ENCODE assay signal across 31 cellular contexts in genomic region chr2:226578373-226578772, GRCh38.
DNase-seq lines count a peak whose midpoint lies in the region; ATAC-seq and TF ChIP-seq lines count a peak whose summit lies in the region.
"Had no signal": no experiment of that assay in that cellular context is flagged by ENCODE, and none has a peak within 500 bp of the region (broad histone marks: within the 10 kb centered on the region; RNA-seq: fewer than 3 reads in every experiment).

No MANE protein-coding gene starts in this region.

- H3K9me3 Mint-ChIP-seq in activated T-helper 17 cell treated with anti-CD3 and anti-CD28 coated beads, Interleukin-2, amount 50 U/mL, for 72 hours = no peaks in the 10 kb centered on the region
- H3K9me3 Mint-ChIP-seq in neural progenitor cell = peaks cover 5% of the 10 kb centered on the region
- peaks cover 0 to 1% of the 10 kb centered on the region in 2 donors for H3K9me3 Mint-ChIP-seq in effector memory CD8-positive, alpha-beta T cell
- H3K9me3 Mint-ChIP-seq: activated CD4-positive, alpha-beta T cell treated with anti-CD3 and anti-CD28 coated beads, Interleukin-2, amount 10 ng/mL, durations not matched to agents 7 days and 5 days; activated naive CD8-positive, alpha-beta T cell treated with anti-CD3 and anti-CD28 coated beads, Interleukin-2, amount 50 U/mL, for 24 hours; endodermal cell; IgD-negative memory B cell; T-helper 2 cell treated with Interferon-gamma antibody and Interleukin-4, amounts not matched to agents 5 μg/mL and 100 μg/mL, for 36 hours had no signal

- TF ChIP-seq POLR2A in NB4 (IDR thresholded peaks at IDR 0.05; ENCODE audit: extremely low read depth, insufficient read length) = no peak

- H3K4me3 ChIP-seq in NB4 (ENCODE audit: low read depth, low read length) (no peak overlapping the region), neural progenitor cell (no peak overlapping the region)
- H3K4me3 ChIP-seq: heart left ventricle, skin epidermis, upper lobe of left lung had no signal

- H3F3A ChIP-seq in neural progenitor cell (ENCODE audit: low read depth) = no peaks in the 10 kb centered on the region

- H3K4me1 Mint-ChIP-seq in activated T-helper 17 cell treated with anti-CD3 and anti-CD28 coated beads, Interleukin-2, amount 50 U/mL, for 72 hours = no peaks in the 10 kb centered on the region
- no peaks in the 10 kb centered on the region for H3K4me1 Mint-ChIP-seq in neural progenitor cell
- H3K4me1 Mint-ChIP-seq in effector memory CD8-positive, alpha-beta T cell (ENCODE audit: low read depth in 2 of 2) = no peaks in the 10 kb centered on the region
- H3K4me1 Mint-ChIP-seq: activated CD4-positive, alpha-beta T cell treated with anti-CD3 and anti-CD28 coated beads, Interleukin-2, amount 10 ng/mL, durations not matched to agents 7 days and 5 days; activated naive CD8-positive, alpha-beta T cell treated with anti-CD3 and anti-CD28 coated beads, Interleukin-2, amount 50 U/mL, for 24 hours; central memory CD8-positive, alpha-beta T cell had no signal

- H3K36me3 Mint-ChIP-seq in activated T-helper 17 cell treated with anti-CD3 and anti-CD28 coated beads, Interleukin-2, amount 50 U/mL, for 72 hours (ENCODE audit: low read depth) = no peaks in the 10 kb centered on the region
- H3K36me3 Mint-ChIP-seq in neural progenitor cell = no peaks in the 10 kb centered on the region
- H3K36me3 Mint-ChIP-seq in effector memory CD8-positive, alpha-beta T cell (ENCODE audit: insufficient read depth) = no peaks in the 10 kb centered on the region
- H3K36me3 Mint-ChIP-seq: mesothelial cell of epicardium; naive thymus-derived CD4-positive, alpha-beta T cell had no signal

- no peak overlapping the region for H3K4me2 ChIP-seq in neural progenitor cell

- peak; percentile 28 for ATAC-seq in activated T-helper 17 cell treated with anti-CD3 and anti-CD28 coated beads, Interleukin-2, amount 50 U/mL, for 72 hours (replicated peaks)
- no peak for ATAC-seq in effector memory CD8-positive, alpha-beta T cell (replicated peaks)
- ATAC-seq: activated naive CD8-positive, alpha-beta T cell treated with anti-CD3 and anti-CD28 coated beads, Interleukin-2, amount 50 U/mL, for 24 hours; naive thymus-derived CD4-positive, alpha-beta T cell; Panc1 had no signal

- H4K20me1 ChIP-seq in neural progenitor cell (ENCODE audit: low read depth) = no peaks in the 10 kb centered on the region

- H3K79me2 ChIP-seq in neural progenitor cell (ENCODE audit: low read depth) = no peaks in the 10 kb centered on the region

- H3K4me1 ChIP-seq in neural progenitor cell = no peaks in the 10 kb centered on the region

- no peaks in the 10 kb centered on the region for H3K36me3 ChIP-seq in neural progenitor cell
- H3K36me3 ChIP-seq: heart left ventricle, upper lobe of left lung, WERI-Rb-1 had no signal

- H3K27me3 Mint-ChIP-seq in activated T-helper 17 cell treated with anti-CD3 and anti-CD28 coated beads, Interleukin-2, amount 50 U/mL, for 72 hours = peaks cover 18% of the 10 kb centered on the region
- H3K27me3 Mint-ChIP-seq in neural progenitor cell (ENCODE audit: insufficient read depth, low read depth) = peaks cover 2% of the 10 kb centered on the region
- H3K27me3 Mint-ChIP-seq in effector memory CD8-positive, alpha-beta T cell = peaks cover 2 to 18% of the 10 kb centered on the region in 2 donors

- H3K27me3 ChIP-seq in neural progenitor cell = no peaks in the 10 kb centered on the region
- H3K27me3 ChIP-seq: heart left ventricle, upper lobe of left lung had no signal

- no peak overlapping the region for H3K9ac ChIP-seq in neural progenitor cell

- H3K4me3 Mint-ChIP-seq in activated T-helper 17 cell treated with anti-CD3 and anti-CD28 coated beads, Interleukin-2, amount 50 U/mL, for 72 hours = no peak overlapping the region
- no peak overlapping the region for H3K4me3 Mint-ChIP-seq in neural progenitor cell
- no peak overlapping the region for H3K4me3 Mint-ChIP-seq in effector memory CD8-positive, alpha-beta T cell
- H3K4me3 Mint-ChIP-seq: activated CD4-positive, alpha-beta T cell treated with anti-CD3 and anti-CD28 coated beads, Interleukin-2, amount 10 ng/mL, durations not matched to agents 7 days and 5 days; activated naive CD8-positive, alpha-beta T cell treated with anti-CD3 and anti-CD28 coated beads, Interleukin-2, amount 50 U/mL, for 24 hours; central memory CD8-positive, alpha-beta T cell; endodermal cell; IgD-negative memory B cell; mesothelial cell of epicardium; naive thymus-derived CD4-positive, alpha-beta T cell; T-helper 2 cell treated with Interferon-gamma antibody and Interleukin-4, amounts not matched to agents 5 μg/mL and 100 μg/mL, for 36 hours had no signal

- no peak for TF ChIP-seq CTCF in NB4 (IDR thresholded peaks at IDR 0.05; ENCODE audit: low read depth, low read length)
- no peak for TF ChIP-seq CTCF in neural progenitor cell (IDR thresholded peaks at IDR 0.05)

- H3K27ac ChIP-seq in neural progenitor cell = no peak overlapping the region
- H3K27ac ChIP-seq: heart left ventricle, skin epidermis, upper lobe of left lung, WERI-Rb-1 had no signal

- DNase-seq in ELR (ENCODE audit: low read depth) = peak; percentile 47
- peak; percentile 47 for DNase-seq in NB4 (ENCODE audit: low read depth)
- DNase-seq in neural progenitor cell (ENCODE audit: low spot score) = no peak
- no peak for DNase-seq in NCI-H2029 (lab: John Stamatoyannopoulos, UW)
- no peak for DNase-seq in effector memory CD8-positive, alpha-beta T cell
- no peak for DNase-seq in activated CD4-positive, CD25-positive, alpha-beta regulatory T cell treated with anti-CD3 and anti-CD28 coated beads, Interleukin-2, amount 50 U/mL, for 72 hours
- no peak for DNase-seq in HT-29 (ENCODE audit: low spot score)
- DNase-seq: activated CD4-positive, alpha-beta T cell treated with anti-CD3 and anti-CD28 coated beads, Interleukin-2, amount 10 ng/mL, durations not matched to agents 7 days and 5 days; activated gamma-delta T cell; activated naive CD8-positive, alpha-beta T cell treated with anti-CD3 and anti-CD28 coated beads, Interleukin-2, amount 50 U/mL, for 24 hours; activated T-cell treated with anti-CD3 and anti-CD28 coated beads, Interleukin-2, amount 50 U/mL, for 1 hour; C1 segment of cervical spinal cord; COR-L47; endodermal cell; heart left ventricle; left ventricle myocardium superior; naive thymus-derived CD4-positive, alpha-beta T cell; NCI-H1105 treated with DMSO at 0.1 percent for 48 hours; NCI-H1930; NCI-H524 treated with DMSO at 0.1 percent for 48 hours; nucleus accumbens; stimulated activated naive CD4-positive, alpha-beta T cell; WERI-Rb-1 had no signal

- no peaks in the 10 kb centered on the region for H3K9me3 ChIP-seq in neural progenitor cell (ENCODE audit: low read depth)
- H3K9me3 ChIP-seq: upper lobe of left lung had no signal

- no peak overlapping the region for H3K27ac Mint-ChIP-seq in activated T-helper 17 cell treated with anti-CD3 and anti-CD28 coated beads, Interleukin-2, amount 50 U/mL, for 72 hours
- H3K27ac Mint-ChIP-seq in neural progenitor cell = peak overlapping the region; percentile 6
- H3K27ac Mint-ChIP-seq in effector memory CD8-positive, alpha-beta T cell = no peak overlapping the region
- H3K27ac Mint-ChIP-seq: activated CD4-positive, alpha-beta T cell treated with anti-CD3 and anti-CD28 coated beads, Interleukin-2, amount 10 ng/mL, durations not matched to agents 7 days and 5 days; activated naive CD8-positive, alpha-beta T cell treated with anti-CD3 and anti-CD28 coated beads, Interleukin-2, amount 50 U/mL, for 24 hours; endodermal cell; IgD-negative memory B cell; mesothelial cell of epicardium; naive thymus-derived CD4-positive, alpha-beta T cell; T-helper 2 cell treated with Interferon-gamma antibody and Interleukin-4, amounts not matched to agents 5 μg/mL and 100 μg/mL, for 36 hours had no signal

- H2AFZ ChIP-seq in neural progenitor cell (replicated peaks) = no peak overlapping the region

Comparison
In these comparisons a context has a peak if more than half of its experiments do, and no peak if none do; other contexts are left out.
1. DNase-seq: peak in ELR (single experiment) and NB4 (single experiment); none in neural progenitor cell (single experiment), NCI-H2029 (single experiment), effector memory CD8-positive, alpha-beta T cell (0 of 3), activated CD4-positive, CD25-positive, alpha-beta regulatory T cell treated with anti-CD3 and anti-CD28 coated beads, Interleukin-2, amount 50 U/mL, for 72 hours (single experiment) and HT-29 (single experiment).